ENCODE assay signal across 1 cellular context in genomic region chr17:47831934-47832327, GRCh38.
A peak's percentile ranks its signal among the peaks of the same experiment; 100 is the strongest.
TF ChIP-seq lines count a peak whose summit lies in the region.

No MANE protein-coding gene starts in this region.

TF ChIP-seq in HepG2, 621 proteins besides CTCF, POLR2A, EP300 and RAD21:
- TF ChIP-seq TCF12 (IDR thresholded peaks at IDR 0.05) (no peak), TCF12 (CRISPR knock-in tag; IDR thresholded peaks at IDR 0.05) (0 out of 2 replicates have a peak, but pooled peaks have one; percentile 16), FOXJ3 (CRISPR knock-in tag; IDR thresholded peaks at IDR 0.05; ENCODE audit: borderline replicate concordance) (no peak), HIVEP1 (CRISPR knock-in tag; IDR thresholded peaks at IDR 0.05) (0 out of 2 replicates have a peak, but pooled peaks have one; percentile 19), SNAI1 (CRISPR knock-in tag; IDR thresholded peaks at IDR 0.05; ENCODE audit: borderline replicate concordance) (0 out of 2 replicates have a peak, but pooled peaks have one; percentile 1)
